1 cellular context compared by ENCODE assay signal in the genomic region with DNA sequence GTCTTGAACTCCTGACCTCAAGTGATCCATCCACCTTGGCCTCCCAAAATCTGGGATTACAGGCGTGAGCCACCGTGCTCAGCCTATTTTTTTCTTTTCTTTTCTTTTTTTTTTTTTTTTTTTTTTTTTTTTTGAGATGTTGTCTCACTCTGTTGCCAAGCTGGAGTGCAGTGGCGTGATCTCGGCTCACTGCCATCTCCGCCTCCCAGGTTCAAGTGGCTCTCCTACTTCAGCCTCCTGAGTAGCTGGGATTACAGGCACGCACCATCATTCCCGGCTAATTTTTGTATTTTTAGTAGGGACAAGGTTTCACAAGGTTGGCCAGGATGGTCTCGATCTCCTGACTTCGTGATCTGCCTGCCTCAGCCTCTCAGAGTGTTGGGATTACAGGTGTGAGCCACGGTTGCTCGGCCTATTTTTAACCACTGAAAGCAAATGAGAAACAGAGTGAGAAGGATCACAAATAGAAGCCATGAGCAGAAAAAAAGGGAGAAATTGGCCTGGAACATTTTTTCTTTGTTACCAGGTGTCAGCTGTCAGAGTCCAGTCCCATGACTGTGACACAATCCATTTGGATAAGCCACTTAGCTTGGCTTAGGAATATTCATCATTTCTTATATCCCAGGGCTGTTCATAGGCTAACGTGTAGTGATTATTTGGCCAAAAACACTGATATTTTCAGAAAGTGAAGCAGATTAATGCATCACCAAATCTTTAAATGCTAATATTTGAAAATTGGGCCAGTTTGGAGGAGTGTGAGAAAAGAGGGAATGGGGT.
TF ChIP-seq lines count a peak whose summit lies in the region.

No MANE protein-coding gene starts in this region.

TF ChIP-seq in SK-N-SH, 30 proteins besides CTCF, POLR2A, EP300 and RAD21:
- TF ChIP-seq RFX5 (IDR thresholded peaks at IDR 0.05; ENCODE audit: low read length) (no peak), MEF2A (IDR thresholded peaks at IDR 0.05; ENCODE audit: borderline replicate concordance, low read depth) (no peak), TEAD4 (IDR thresholded peaks at IDR 0.05; ENCODE audit: borderline replicate concordance, insufficient read depth) (no peak)
- TF ChIP-seq, protein P1, sequence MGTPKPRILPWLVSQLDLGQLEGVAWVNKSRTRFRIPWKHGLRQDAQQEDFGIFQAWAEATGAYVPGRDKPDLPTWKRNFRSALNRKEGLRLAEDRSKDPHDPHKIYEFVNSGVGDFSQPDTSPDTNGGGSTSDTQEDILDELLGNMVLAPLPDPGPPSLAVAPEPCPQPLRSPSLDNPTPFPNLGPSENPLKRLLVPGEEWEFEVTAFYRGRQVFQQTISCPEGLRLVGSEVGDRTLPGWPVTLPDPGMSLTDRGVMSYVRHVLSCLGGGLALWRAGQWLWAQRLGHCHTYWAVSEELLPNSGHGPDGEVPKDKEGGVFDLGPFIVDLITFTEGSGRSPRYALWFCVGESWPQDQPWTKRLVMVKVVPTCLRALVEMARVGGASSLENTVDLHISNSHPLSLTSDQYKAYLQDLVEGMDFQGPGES (IDR thresholded peaks at IDR 0.05; ENCODE audit: low read depth, low read length): no peak
